ENCODE assay signal across 12 cellular contexts in genomic region chr1:225462714-225463574, GRCh38. TPM values are rescaled to one million over a fixed set of nuclear protein-coding genes. Genes with fewer than 3 reads are reported as not detected.
DNase-seq lines count a peak whose midpoint lies in the region; ATAC-seq and TF ChIP-seq lines count a peak whose summit lies in the region.
"Had no signal": no experiment of that assay in that cellular context is flagged by ENCODE, and none has a peak within 500 bp of the region (broad histone marks: within the 10 kb centered on the region; RNA-seq: fewer than 3 reads in every experiment).

No MANE protein-coding gene starts in this region.

- H3K27me3 ChIP-seq in upper lobe of left lung: no peaks in the 10 kb centered on the region
- H3K27me3 ChIP-seq: adrenal gland, gastroesophageal sphincter had no signal

- TF ChIP-seq CTCF in endothelial cell (IDR thresholded peaks at IDR 0.05; ENCODE audit: unreplicated experiment) (no peak), type B pancreatic cell (conservative IDR thresholded peaks at IDR 0.05) (no peak), upper lobe of left lung (IDR thresholded peaks at IDR 0.05) (no peak)

- H3K9me3 Mint-ChIP-seq in activated naive CD8-positive, alpha-beta T cell (ENCODE audit: low read depth): no peaks in the 10 kb centered on the region
- no peaks in the 10 kb centered on the region for H3K9me3 Mint-ChIP-seq in activated naive CD8-positive, alpha-beta T cell treated with anti-CD3 and anti-CD28 coated beads, Interleukin-2, amount 50 U/mL, for 24 hours
- H3K9me3 Mint-ChIP-seq in endothelial cell (ENCODE audit: unreplicated experiment) (no peaks in the 10 kb centered on the region), type B pancreatic cell (no peaks in the 10 kb centered on the region)
- H3K9me3 Mint-ChIP-seq: T-cell had no signal

- H3K36me3 Mint-ChIP-seq in activated naive CD8-positive, alpha-beta T cell: no peaks in the 10 kb centered on the region
- H3K36me3 Mint-ChIP-seq in activated naive CD8-positive, alpha-beta T cell treated with anti-CD3 and anti-CD28 coated beads, Interleukin-2, amount 50 U/mL, for 24 hours (ENCODE audit: low read depth): no peaks in the 10 kb centered on the region
- H3K36me3 Mint-ChIP-seq in endothelial cell (ENCODE audit: low read depth, unreplicated experiment) (no peaks in the 10 kb centered on the region), type B pancreatic cell (no peaks in the 10 kb centered on the region)
- H3K36me3 Mint-ChIP-seq: T-cell had no signal

- no peak for TF ChIP-seq EP300 in upper lobe of left lung (IDR thresholded peaks at IDR 0.05)

- TF ChIP-seq POLR2A in upper lobe of left lung (IDR thresholded peaks at IDR 0.05): no peak

- H3K27ac Mint-ChIP-seq in activated naive CD8-positive, alpha-beta T cell: peak overlapping the region; percentile 16
- no peak overlapping the region for H3K27ac Mint-ChIP-seq in activated naive CD8-positive, alpha-beta T cell treated with anti-CD3 and anti-CD28 coated beads, Interleukin-2, amount 50 U/mL, for 24 hours
- H3K27ac Mint-ChIP-seq in endothelial cell (ENCODE audit: unreplicated experiment) (peak overlapping the region; percentile 27), type B pancreatic cell (peak overlapping the region; percentile 73)

- no peak overlapping the region for H3K4me3 ChIP-seq in upper lobe of left lung
- H3K4me3 ChIP-seq: adrenal gland, gastroesophageal sphincter had no signal

- no peaks in the 10 kb centered on the region for H3K36me3 ChIP-seq in upper lobe of left lung
- H3K36me3 ChIP-seq: adrenal gland, gastroesophageal sphincter had no signal

- H3K4me3 Mint-ChIP-seq in activated naive CD8-positive, alpha-beta T cell: no peak overlapping the region
- no peak overlapping the region for H3K4me3 Mint-ChIP-seq in activated naive CD8-positive, alpha-beta T cell treated with anti-CD3 and anti-CD28 coated beads, Interleukin-2, amount 50 U/mL, for 24 hours
- H3K4me3 Mint-ChIP-seq in endothelial cell (ENCODE audit: unreplicated experiment) (no peak overlapping the region), type B pancreatic cell (peak overlapping the region; percentile 52)
- H3K4me3 Mint-ChIP-seq: T-cell had no signal

- peaks cover 49% of the 10 kb centered on the region for H3K4me1 Mint-ChIP-seq in activated naive CD8-positive, alpha-beta T cell (ENCODE audit: low read depth)
- H3K4me1 Mint-ChIP-seq in activated naive CD8-positive, alpha-beta T cell treated with anti-CD3 and anti-CD28 coated beads, Interleukin-2, amount 50 U/mL, for 24 hours: peaks cover 51% of the 10 kb centered on the region
- H3K4me1 Mint-ChIP-seq in endothelial cell (ENCODE audit: unreplicated experiment) (peaks cover 24% of the 10 kb centered on the region), type B pancreatic cell (ENCODE audit: unreplicated experiment) (peaks cover 33% of the 10 kb centered on the region)

- no peaks in the 10 kb centered on the region for H3K27me3 Mint-ChIP-seq in activated naive CD8-positive, alpha-beta T cell
- no peaks in the 10 kb centered on the region for H3K27me3 Mint-ChIP-seq in activated naive CD8-positive, alpha-beta T cell treated with anti-CD3 and anti-CD28 coated beads, Interleukin-2, amount 50 U/mL, for 24 hours
- H3K27me3 Mint-ChIP-seq in endothelial cell (ENCODE audit: unreplicated experiment) (peaks cover 6% of the 10 kb centered on the region), type B pancreatic cell (peaks cover 2% of the 10 kb centered on the region)
- H3K27me3 Mint-ChIP-seq: T-cell had no signal

- no peaks in the 10 kb centered on the region for H3K9me3 ChIP-seq in upper lobe of left lung
- H3K9me3 ChIP-seq: adrenal gland, gastroesophageal sphincter had no signal

- H3K4me1 ChIP-seq in upper lobe of left lung: peaks cover 11 to 45% (median 35%) of the 10 kb centered on the region in 4 donors

- no peak for ATAC-seq in activated naive CD8-positive, alpha-beta T cell treated with anti-CD3 and anti-CD28 coated beads, Interleukin-2, amount 50 U/mL, for 24 hours
- ATAC-seq in HG03135 (IDR thresholded peaks at IDR 0.05; ENCODE audit: unreplicated experiment): no peak
- no peak for ATAC-seq in upper lobe of left lung (ENCODE audit: low FRiP score in 2 of 2)
- ATAC-seq in GM21619 (IDR thresholded peaks at IDR 0.05; ENCODE audit: unreplicated experiment): no peak
- ATAC-seq: gastroesophageal sphincter, T-cell had no signal

- H3K27ac ChIP-seq in upper lobe of left lung: no peak overlapping the region
- H3K27ac ChIP-seq: adrenal gland had no signal

- DNase-seq in activated naive CD8-positive, alpha-beta T cell treated with anti-CD3 and anti-CD28 coated beads, Interleukin-2, amount 50 U/mL, for 24 hours: no peak
- DNase-seq in NCI-H2227 (lab: John Stamatoyannopoulos, UW; ENCODE audit: unreplicated experiment) (peak; percentile 85), endothelial cell (ENCODE audit: low spot score) (no peak), type B pancreatic cell (ENCODE audit: extremely low spot score, unreplicated experiment) (no peak), upper lobe of left lung (no peak)
- DNase-seq: stimulated activated CD4-positive, alpha-beta T cell treated with anti-CD3 and anti-CD28 coated beads, Interleukin-4, amount 100 ng/mL, for 24 hours; T-cell had no signal

- WGBS in upper lobe of left lung, 2 donors: 54 to 56% methylated on average over 15 of the region's 15 CpGs

RNA-seq across cellular contexts. Expression of gene LBR, which starts 35.1 kb away (rescaled TPM):
- total RNA-seq in endothelial cell (ENCODE audit: unreplicated experiment): 178 TPM
- 59.9 and 94.6 TPM in 2 replicates for total RNA-seq in type B pancreatic cell (ENCODE audit: low replicate concordance)
- 10 to 100 TPM; 32.8 to 50.3 (median 40.1) TPM for total RNA-seq in upper lobe of left lung
